In genomic region chr13:51361111-51361510, GRCh38 we compare ENCODE assay signal across 39 cellular contexts. TPM values are rescaled to one million over a fixed set of nuclear protein-coding genes. Genes with fewer than 3 reads are reported as not detected.
"Had no signal": no experiment of that assay in that cellular context is flagged by ENCODE, and none has a peak within 500 bp of the region (broad histone marks: within the 10 kb centered on the region; RNA-seq: fewer than 3 reads in every experiment).

No MANE protein-coding gene starts in this region.

- H3K4me3 Mint-ChIP-seq: activated naive CD4-positive, alpha-beta T cell treated with anti-CD3 and anti-CD28 coated beads for 36 hours; activated naive CD8-positive, alpha-beta T cell treated with anti-CD3 and anti-CD28 coated beads, Interleukin-2, amount 10 ng/mL, durations not matched to agents 7 days and 5 days; activated T-helper 1 cell treated with anti-CD3 and anti-CD28 coated beads, Interleukin-12 subunit alpha, Interleukin-12 subunit beta, Interleukin-2, Interleukin-4 antibody, amounts not matched to agents 30 ng/mL and 10 ng/mL and 1 ng/mL, durations not matched to agents 14 hours and 24 hours and 36 hours; mesothelial cell of epicardium; naive B cell; nephron progenitor cell; stimulated activated naive CD8-positive, alpha-beta T cell treated with anti-CD3 and anti-CD28 coated beads, Interleukin-15, Interleukin-2, amounts not matched to agents 100 ng/mL and 50 ng/mL, for 24 hours; T-helper 1 cell treated with Interleukin-12 subunit alpha and Interleukin-12 subunit beta and Interleukin-4 antibody, amounts not matched to agents 30 μg/mL and 1 μg/mL, for 36 hours had no signal

- H3K27me3 ChIP-seq: body of pancreas, colonic mucosa, gastroesophageal sphincter, ovary, spleen, upper lobe of left lung, vagina had no signal

- H3K4me1 Mint-ChIP-seq: mesothelial cell of epicardium, naive B cell, nephron progenitor cell had no signal

- H3K27me3 Mint-ChIP-seq: activated naive CD8-positive, alpha-beta T cell treated with anti-CD3 and anti-CD28 coated beads, Interleukin-2, amount 10 ng/mL, durations not matched to agents 7 days and 5 days; naive B cell; stimulated activated naive CD8-positive, alpha-beta T cell treated with anti-CD3 and anti-CD28 coated beads, Interleukin-15, Interleukin-2, amounts not matched to agents 100 ng/mL and 50 ng/mL, for 24 hours had no signal

- H3K27ac Mint-ChIP-seq: activated naive CD4-positive, alpha-beta T cell treated with anti-CD3 and anti-CD28 coated beads for 36 hours; activated naive CD8-positive, alpha-beta T cell treated with anti-CD3 and anti-CD28 coated beads, Interleukin-2, amount 10 ng/mL, durations not matched to agents 7 days and 5 days; activated T-helper 1 cell treated with anti-CD3 and anti-CD28 coated beads, Interleukin-12 subunit alpha, Interleukin-12 subunit beta, Interleukin-2, Interleukin-4 antibody, amounts not matched to agents 30 ng/mL and 10 ng/mL and 1 ng/mL, durations not matched to agents 14 hours and 24 hours and 36 hours; mesothelial cell of epicardium; nephron progenitor cell; stimulated activated naive CD8-positive, alpha-beta T cell treated with anti-CD3 and anti-CD28 coated beads, Interleukin-15, Interleukin-2, amounts not matched to agents 100 ng/mL and 50 ng/mL, for 24 hours; T-helper 1 cell treated with Interleukin-12 subunit alpha and Interleukin-12 subunit beta and Interleukin-4 antibody, amounts not matched to agents 30 μg/mL and 1 μg/mL, for 36 hours had no signal

- H3K4me1 ChIP-seq: colonic mucosa, prostate gland, spleen, upper lobe of left lung, vagina had no signal

- ATAC-seq: activated CD4-positive, CD25-positive, alpha-beta regulatory T cell treated with anti-CD3 and anti-CD28 coated beads, Interleukin-2, amount 50 U/mL, for 24 hours; gastroesophageal sphincter had no signal

- H3K9me3 ChIP-seq: body of pancreas, colonic mucosa, gastroesophageal sphincter, ovary, prostate gland, spleen, upper lobe of left lung, vagina had no signal

- FAIRE-seq: keratinocyte, TTC549 had no signal

- DNase-seq: activated CD4-positive, alpha-beta T cell treated with anti-CD3 and anti-CD28 coated beads for 48 hours; activated CD4-positive, alpha-beta T cell treated with anti-CD3 and anti-CD28 coated beads, Interleukin-2, amount 50 U/mL, for 48 hours; activated CD8-positive, alpha-beta memory T cell treated with anti-CD3 and anti-CD28 coated beads for 24 hours; activated effector memory CD4-positive, alpha-beta T cell treated with anti-CD3 and anti-CD28 coated beads, Interleukin-2, amount 50 U/mL, for 16 hours; activated naive CD4-positive, alpha-beta T cell treated with anti-CD3 and anti-CD28 coated beads for 36 hours; activated naive CD8-positive, alpha-beta T cell treated with anti-CD3 and anti-CD28 coated beads, Interleukin-2, amount 10 ng/mL, durations not matched to agents 7 days and 5 days; activated T-cell treated with anti-CD3 and anti-CD28 coated beads, Interleukin-2, amount 50 U/mL, for 1 hour; amniotic stem cell; body of pancreas; cerebellar nuclear complex; colonic mucosa; effector memory CD4-positive, alpha-beta T cell; head of caudate nucleus; hippocampal formation; left colon; mammary epithelial cell; naive B cell; nephron progenitor cell; ovary; spleen; substantia nigra; T-helper 9 cell; upper lobe of left lung had no signal

- H3K36me3 ChIP-seq: colonic mucosa, ovary, prostate gland had no signal

- H3K4me3 ChIP-seq: body of pancreas, colonic mucosa, gastroesophageal sphincter, ovary, prostate gland, spleen, upper lobe of left lung, vagina had no signal

- H3K9me3 Mint-ChIP-seq: activated naive CD4-positive, alpha-beta T cell treated with anti-CD3 and anti-CD28 coated beads for 36 hours; activated naive CD8-positive, alpha-beta T cell treated with anti-CD3 and anti-CD28 coated beads, Interleukin-2, amount 10 ng/mL, durations not matched to agents 7 days and 5 days; activated T-helper 1 cell treated with anti-CD3 and anti-CD28 coated beads, Interleukin-12 subunit alpha, Interleukin-12 subunit beta, Interleukin-2, Interleukin-4 antibody, amounts not matched to agents 30 ng/mL and 10 ng/mL and 1 ng/mL, durations not matched to agents 14 hours and 24 hours and 36 hours; mesothelial cell of epicardium; naive B cell; nephron progenitor cell; stimulated activated naive CD8-positive, alpha-beta T cell treated with anti-CD3 and anti-CD28 coated beads, Interleukin-15, Interleukin-2, amounts not matched to agents 100 ng/mL and 50 ng/mL, for 24 hours; T-helper 1 cell treated with Interleukin-12 subunit alpha and Interleukin-12 subunit beta and Interleukin-4 antibody, amounts not matched to agents 30 μg/mL and 1 μg/mL, for 36 hours had no signal

- H3K27ac ChIP-seq: body of pancreas, colonic mucosa, gastroesophageal sphincter, ovary, prostate gland, spleen, upper lobe of left lung, vagina, VCaP had no signal

RNA-seq across cellular contexts. Expression of gene SERPINE3, which starts 21.6 kb away (rescaled TPM):
- total RNA-seq: activated naive CD4-positive, alpha-beta T cell treated with anti-CD3 and anti-CD28 coated beads for 36 hours; activated naive CD8-positive, alpha-beta T cell treated with anti-CD3 and anti-CD28 coated beads, Interleukin-2, amount 10 ng/mL, durations not matched to agents 7 days and 5 days; activated T-helper 1 cell treated with anti-CD3 and anti-CD28 coated beads, Interleukin-12 subunit alpha, Interleukin-12 subunit beta, Interleukin-2, Interleukin-4 antibody, amounts not matched to agents 30 ng/mL and 10 ng/mL and 1 ng/mL, durations not matched to agents 14 hours and 24 hours and 36 hours; body of pancreas; colonic mucosa; dermis microvascular lymphatic vessel endothelial cell; fibroblast of lung; fibroblast of villous mesenchyme; left colon; liver; prostate gland; upper lobe of left lung; vagina had no signal
- polyA plus RNA-seq: esophagus, fibroblast of lung, keratinocyte, mammary epithelial cell, ovary, spleen had no signal
